ENCODE assay signal across 24 cellular contexts in genomic region chr5:20618353-20618752, GRCh38.
"Had no signal": no experiment of that assay in that cellular context is flagged by ENCODE, and none has a peak within 500 bp of the region (broad histone marks: within the 10 kb centered on the region; RNA-seq: fewer than 3 reads in every experiment).

No MANE protein-coding gene starts in this region.

- H3K4me3 ChIP-seq: colonic mucosa, esophagus squamous epithelium, heart left ventricle, left ventricle myocardium inferior, lower lobe of right lung, pancreas, skin epidermis, spleen, suprapubic skin, thyroid gland, vagina had no signal

- FAIRE-seq: endothelial cell of umbilical vein, frontal cortex, pancreas had no signal

- DNase-seq: colonic mucosa; effector CD8-positive, alpha-beta T cell; esophagus squamous epithelium; heart left ventricle; hippocampal formation; islet precursor cell; kidney glomerular epithelial cell; left colon; left ventricle myocardium inferior; lower lobe of right lung; naive thymus-derived CD8-positive, alpha-beta T cell; nephron progenitor cell; occipital lobe; pancreas; spleen; stimulated activated CD4-positive, alpha-beta T cell treated with anti-CD3 and anti-CD28 coated beads, Interleukin-4, amount 100 ng/mL, for 4 hours; thyroid gland; trophoblast cell had no signal

- H3K36me3 ChIP-seq: colonic mucosa, esophagus squamous epithelium, heart left ventricle, left ventricle myocardium inferior, lower lobe of right lung, pancreas, spleen, suprapubic skin, thyroid gland, vagina had no signal

- H3K4me1 ChIP-seq: colonic mucosa, esophagus squamous epithelium, heart left ventricle, left ventricle myocardium inferior, lower lobe of right lung, pancreas, spleen, suprapubic skin, thyroid gland, vagina had no signal

- ATAC-seq: left colon; lower lobe of right lung; naive thymus-derived CD8-positive, alpha-beta T cell; pancreas; stimulated activated memory B cell treated with anti-CD40 and anti-IgM and Interleukin-4, amounts not matched to agents 10 μg/mL and 1 μg/mL and 100 μg/mL, for 72 hours had no signal

- H3K9me3 ChIP-seq: colonic mucosa, esophagus squamous epithelium, lower lobe of right lung, pancreas, thyroid gland, vagina had no signal

- H3K27ac ChIP-seq: colonic mucosa, esophagus squamous epithelium, heart left ventricle, lower lobe of right lung, pancreas, skin epidermis, spleen, suprapubic skin, thyroid gland, vagina had no signal

- H3K27me3 ChIP-seq: colonic mucosa, esophagus squamous epithelium, heart left ventricle, pancreas, spleen, suprapubic skin, thyroid gland, vagina had no signal
